10 cellular contexts compared by ENCODE assay signal in genomic region chr7:137895301-137896201, GRCh38. TPM values are rescaled to one million over a fixed set of nuclear protein-coding genes. Genes with fewer than 3 reads are reported as not detected.
DNase-seq lines count a peak whose midpoint lies in the region; ATAC-seq and TF ChIP-seq lines count a peak whose summit lies in the region.
"Had no signal": no experiment of that assay in that cellular context is flagged by ENCODE, and none has a peak within 500 bp of the region (broad histone marks: within the 10 kb centered on the region; RNA-seq: fewer than 3 reads in every experiment).

No MANE protein-coding gene starts in this region.

- H3K27ac Mint-ChIP-seq in T-helper 2 cell treated with Interferon-gamma antibody and Interleukin-4, amounts not matched to agents 5 μg/mL and 100 μg/mL, for 36 hours: peak overlapping the region; percentile 21

- H3K27ac ChIP-seq in testis: no peak overlapping the region
- H3K27ac ChIP-seq: body of pancreas had no signal

- no peaks in the 10 kb centered on the region for H3K9me3 Mint-ChIP-seq in T-helper 2 cell treated with Interferon-gamma antibody and Interleukin-4, amounts not matched to agents 5 μg/mL and 100 μg/mL, for 36 hours

- peak; percentile 86 for DNase-seq in GM12865 (ENCODE audit: low read depth)
- DNase-seq in T-helper 2 cell treated with Interferon-gamma antibody and Interleukin-4, amounts not matched to agents 5 μg/mL and 100 μg/mL, for 36 hours (ENCODE audit: low spot score): peak; percentile 39
- DNase-seq in testis: no peak
- no peak for DNase-seq in putamen (ENCODE audit: low spot score)
- no peak for DNase-seq in NCI-H345 treated with DMSO at 0.1 percent for 48 hours (lab: John Stamatoyannopoulos, UW; ENCODE audit: unreplicated experiment)
- no peak for DNase-seq in NCI-H187 treated with DMSO at 0.1 percent for 48 hours (lab: John Stamatoyannopoulos, UW)
- DNase-seq: body of pancreas, NCI-H524 had no signal

- TF ChIP-seq CTCF in GM12865 (IDR thresholded peaks at IDR 0.05; ENCODE audit: insufficient read depth, low read depth, low read length, missing control alignments) (no peak), testis (IDR thresholded peaks at IDR 0.05) (no peak)

- no peaks in the 10 kb centered on the region for H3K36me3 ChIP-seq in testis (ENCODE audit: low read depth, missing control alignments)

- intact Hi-C loops in testis (cut with DNase I; ENCODE audit: low total_unique reads): loop anchor here (10.0 kb wide), 1 partner anchor 241 kb away; no protein-coding TSS in a partner anchor

- no peak overlapping the region for H3K4me3 Mint-ChIP-seq in T-helper 2 cell treated with Interferon-gamma antibody and Interleukin-4, amounts not matched to agents 5 μg/mL and 100 μg/mL, for 36 hours

- H3K4me1 ChIP-seq in testis: peaks cover 4% of the 10 kb centered on the region
- H3K4me1 ChIP-seq: body of pancreas had no signal

- H3K27me3 ChIP-seq in testis: no peaks in the 10 kb centered on the region
- H3K27me3 ChIP-seq: body of pancreas had no signal

- whole genome bisulfite sequencing in testis, 2 donors: 79 to 81% methylated on average over 8 of the region's 8 CpGs

- H3K4me3 ChIP-seq in GM12865 (ENCODE audit: low read depth, low read length): 0 out of 2 replicates have a peak overlapping the region, but pooled peaks have one; percentile 2
- H3K4me3 ChIP-seq in testis: no peak overlapping the region
- H3K4me3 ChIP-seq: body of pancreas had no signal

- no peaks in the 10 kb centered on the region for H3K9me3 ChIP-seq in testis
- H3K9me3 ChIP-seq: body of pancreas had no signal

- ATAC-seq in GM19035 (IDR thresholded peaks at IDR 0.05; ENCODE audit: unreplicated experiment): peak; percentile 73
- ATAC-seq in HG02870 (IDR thresholded peaks at IDR 0.05; ENCODE audit: unreplicated experiment): peak; percentile 79
- ATAC-seq: body of pancreas had no signal

- H3K36me3 Mint-ChIP-seq in T-helper 2 cell treated with Interferon-gamma antibody and Interleukin-4, amounts not matched to agents 5 μg/mL and 100 μg/mL, for 36 hours (ENCODE audit: low read depth): peaks cover 52% of the 10 kb centered on the region

- no peaks in the 10 kb centered on the region for H3K27me3 Mint-ChIP-seq in T-helper 2 cell treated with Interferon-gamma antibody and Interleukin-4, amounts not matched to agents 5 μg/mL and 100 μg/mL, for 36 hours (ENCODE audit: low read depth)

- H3K4me1 Mint-ChIP-seq in T-helper 2 cell treated with Interferon-gamma antibody and Interleukin-4, amounts not matched to agents 5 μg/mL and 100 μg/mL, for 36 hours (ENCODE audit: low read depth): peaks cover 24% of the 10 kb centered on the region

- no peak for TF ChIP-seq POLR2A in testis (IDR thresholded peaks at IDR 0.05)

RNA-seq across cellular contexts. Expression of gene DGKI, which starts 48.8 kb away (rescaled TPM):
- 1 to 10 TPM; 3.2 to 4.3 TPM for total RNA-seq in testis
- polyA plus RNA-seq in testis (ENCODE audit: insufficient read depth, low read depth, low replicate concordance): 6.6 TPM

Comparison
In these comparisons a context has a peak if more than half of its experiments do, and no peak if none do; other contexts are left out.
1. DNase-seq: peak in GM12865 (single experiment) and T-helper 2 cell treated with Interferon-gamma antibody and Interleukin-4, amounts not matched to agents 5 μg/mL and 100 μg/mL, for 36 hours (single experiment); none in testis (single experiment), putamen (single experiment), NCI-H345 treated with DMSO at 0.1 percent for 48 hours (single experiment) and NCI-H187 treated with DMSO at 0.1 percent for 48 hours (single experiment).